In the genomic region with DNA sequence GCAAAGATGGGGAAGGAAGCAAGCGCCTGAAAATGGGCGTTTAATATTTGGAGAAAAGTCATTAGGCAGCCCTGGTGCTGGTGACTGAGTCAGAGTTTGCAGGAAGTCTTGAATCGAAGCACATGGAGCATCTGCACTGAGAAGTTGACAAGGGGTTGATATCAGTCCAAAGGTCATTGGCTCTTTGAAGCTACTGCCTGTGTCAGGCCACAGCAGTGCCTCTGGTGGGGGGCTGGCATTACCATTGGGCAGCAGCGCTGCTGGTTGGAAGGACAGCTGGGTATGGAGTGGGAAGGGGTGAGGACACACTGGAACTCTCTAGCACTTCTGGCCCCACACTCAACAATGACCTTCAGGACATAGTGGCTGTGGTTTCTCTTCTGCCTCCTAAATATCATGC, we compare ENCODE assay signal across 10 cellular contexts.
DNase-seq lines count a peak whose midpoint lies in the region; ATAC-seq and TF ChIP-seq lines count a peak whose summit lies in the region.
"Had no signal": no experiment of that assay in that cellular context is flagged by ENCODE, and none has a peak within 500 bp of the region (broad histone marks: within the 10 kb centered on the region; RNA-seq: fewer than 3 reads in every experiment).

No MANE protein-coding gene starts in this region.

- TF ChIP-seq CTCF in activated CD8-positive, alpha-beta T cell treated with anti-CD3 and anti-CD28 coated beads for 36 hours (IDR thresholded peaks at IDR 0.05) = no peak

- peaks cover 18% of the 10 kb centered on the region for H3K36me3 Mint-ChIP-seq in T-helper 1 cell treated with Interleukin-12 subunit alpha and Interleukin-12 subunit beta and Interleukin-4 antibody, amounts not matched to agents 30 μg/mL and 1 μg/mL, for 36 hours (ENCODE audit: low read depth)
- H3K36me3 Mint-ChIP-seq in activated CD8-positive, alpha-beta T cell treated with anti-CD3 and anti-CD28 coated beads for 36 hours (ENCODE audit: low read depth) = peaks cover 9% of the 10 kb centered on the region

- peaks cover 31% of the 10 kb centered on the region for H3K9me3 Mint-ChIP-seq in T-helper 1 cell treated with Interleukin-12 subunit alpha and Interleukin-12 subunit beta and Interleukin-4 antibody, amounts not matched to agents 30 μg/mL and 1 μg/mL, for 36 hours
- H3K9me3 Mint-ChIP-seq in activated CD8-positive, alpha-beta T cell treated with anti-CD3 and anti-CD28 coated beads for 36 hours = peaks cover 18% of the 10 kb centered on the region

- peak; percentile 34 for ATAC-seq in HG02943 (IDR thresholded peaks at IDR 0.05; ENCODE audit: low read depth, unreplicated experiment)
- peak; percentile 66 for ATAC-seq in activated CD8-positive, alpha-beta T cell treated with anti-CD3 and anti-CD28 coated beads for 36 hours
- ATAC-seq in GM21619 (IDR thresholded peaks at IDR 0.05; ENCODE audit: unreplicated experiment) = no peak

- peak overlapping the region; percentile 89 for H3K27ac Mint-ChIP-seq in T-helper 1 cell treated with Interleukin-12 subunit alpha and Interleukin-12 subunit beta and Interleukin-4 antibody, amounts not matched to agents 30 μg/mL and 1 μg/mL, for 36 hours
- H3K27ac Mint-ChIP-seq in activated CD8-positive, alpha-beta T cell treated with anti-CD3 and anti-CD28 coated beads for 36 hours = peak overlapping the region; percentile 90

- intact Hi-C loops in activated CD8-positive, alpha-beta T cell treated with anti-CD3 and anti-CD28 coated beads for 36 hours (cut with micrococcal nuclease) = loop anchor here (1.0 to 10.0 kb wide), 2 partner anchors 97 to 160 kb away; no protein-coding TSS in a partner anchor

- in situ Hi-C loops in G401 (cut with HindIII; ENCODE audit: low sequenced_read_pairs) = no loop called here

- DNase-seq in T-helper 1 cell (no peak), midbrain (lab: John Stamatoyannopoulos, UW) (no peak), G401 (ENCODE audit: low spot score) (no peak)
- peak; percentile 60 for DNase-seq in activated CD8-positive, alpha-beta T cell treated with anti-CD3 and anti-CD28 coated beads for 36 hours
- peak; percentile 34 for DNase-seq in stimulated activated CD8-positive, alpha-beta memory T cell treated with anti-CD3 and anti-CD28 coated beads, Interleukin-4, amount 100 ng/mL, for 48 hours
- DNase-seq: NCI-H1694 had no signal

- H3K27me3 Mint-ChIP-seq in T-helper 1 cell treated with Interleukin-12 subunit alpha and Interleukin-12 subunit beta and Interleukin-4 antibody, amounts not matched to agents 30 μg/mL and 1 μg/mL, for 36 hours (ENCODE audit: low read depth) = peaks cover 43% of the 10 kb centered on the region
- peaks cover 12% of the 10 kb centered on the region for H3K27me3 Mint-ChIP-seq in activated CD8-positive, alpha-beta T cell treated with anti-CD3 and anti-CD28 coated beads for 36 hours

- CTCF ChIA-PET in activated CD8-positive, alpha-beta T cell treated with anti-CD3 and anti-CD28 coated beads for 36 hours (lab: Charles Lee) = no interaction called here

- POLR2A ChIA-PET in activated CD8-positive, alpha-beta T cell treated with anti-CD3 and anti-CD28 coated beads for 36 hours (lab: Charles Lee) = interaction anchor here (0.5 kb wide), 1 partner anchor 213 kb away, joined by 3 read pairs; no protein-coding TSS in a partner anchor

- H3K4me1 Mint-ChIP-seq in T-helper 1 cell treated with Interleukin-12 subunit alpha and Interleukin-12 subunit beta and Interleukin-4 antibody, amounts not matched to agents 30 μg/mL and 1 μg/mL, for 36 hours (ENCODE audit: low read depth) = peaks cover 37% of the 10 kb centered on the region
- H3K4me1 Mint-ChIP-seq in activated CD8-positive, alpha-beta T cell treated with anti-CD3 and anti-CD28 coated beads for 36 hours (ENCODE audit: low read depth) = peaks cover 44% of the 10 kb centered on the region

- H3K4me3 Mint-ChIP-seq in T-helper 1 cell treated with Interleukin-12 subunit alpha and Interleukin-12 subunit beta and Interleukin-4 antibody, amounts not matched to agents 30 μg/mL and 1 μg/mL, for 36 hours = peak overlapping the region; percentile 10
- peak overlapping the region; percentile 8 for H3K4me3 Mint-ChIP-seq in activated CD8-positive, alpha-beta T cell treated with anti-CD3 and anti-CD28 coated beads for 36 hours
- H3K4me3 Mint-ChIP-seq: neural crest cell had no signal

Comparison
In these comparisons a context has a peak if more than half of its experiments do, and no peak if none do; other contexts are left out.
1. DNase-seq: peak in activated CD8-positive, alpha-beta T cell treated with anti-CD3 and anti-CD28 coated beads for 36 hours (single experiment) and stimulated activated CD8-positive, alpha-beta memory T cell treated with anti-CD3 and anti-CD28 coated beads, Interleukin-4, amount 100 ng/mL, for 48 hours (single experiment); none in T-helper 1 cell (0 of 5), midbrain (single experiment) and G401 (single experiment).